In genomic region chr15:57667171-57667924, GRCh38 we compare ENCODE assay signal across 9 cellular contexts. TPM values are rescaled to one million over a fixed set of nuclear protein-coding genes. Genes with fewer than 3 reads are reported as not detected.
A peak's percentile ranks its signal among the peaks of the same experiment; 100 is the strongest.
DNase-seq lines count a peak whose midpoint lies in the region; ATAC-seq lines count a peak whose summit lies in the region.
"Had no signal": no experiment of that assay in that cellular context is flagged by ENCODE, and none has a peak within 500 bp of the region (broad histone marks: within the 10 kb centered on the region; RNA-seq: fewer than 3 reads in every experiment).

No MANE protein-coding gene starts in this region.

- intact Hi-C loops in left cardiac atrium (cut with DNase I), result no loop called here
- intact Hi-C loops in activated T-helper 1 cell treated with anti-CD3 and anti-CD28 coated beads, Interleukin-12 subunit alpha, Interleukin-12 subunit beta, Interleukin-2, Interleukin-4 antibody, amounts not matched to agents 30 ng/mL and 10 ng/mL and 1 ng/mL, durations not matched to agents 14 hours and 24 hours and 36 hours (cut with micrococcal nuclease), result no loop called here

- peaks cover 15% of the 10 kb centered on the region for H3K4me1 ChIP-seq in skeletal muscle satellite cell (ENCODE audit: control insufficient read depth, insufficient read depth, low read length)

- H3K36me3 ChIP-seq in H7 (replicated peaks; ENCODE audit: control insufficient read depth, insufficient read depth, low read length) (no peaks in the 10 kb centered on the region), skeletal muscle satellite cell (ENCODE audit: insufficient read depth, low read length) (no peaks in the 10 kb centered on the region)

- H3K27ac Mint-ChIP-seq in activated T-helper 1 cell treated with anti-CD3 and anti-CD28 coated beads, Interleukin-12 subunit alpha, Interleukin-12 subunit beta, Interleukin-2, Interleukin-4 antibody, amounts not matched to agents 30 ng/mL and 10 ng/mL and 1 ng/mL, durations not matched to agents 14 hours and 24 hours and 36 hours, result no peak overlapping the region

- H3K4me3 ChIP-seq in H7 (ENCODE audit: insufficient read depth, low read depth, low read length) (no peak overlapping the region), skeletal muscle satellite cell (ENCODE audit: low read length) (peak overlapping the region; percentile 46)

- peak overlapping the region; percentile 71 for H3K4me2 ChIP-seq in skeletal muscle satellite cell (ENCODE audit: low read length)
- H3K4me2 ChIP-seq: KMS-11 had no signal

- H3K9me3 ChIP-seq in skeletal muscle satellite cell (replicated peaks; ENCODE audit: low read length), result no peaks in the 10 kb centered on the region

- H3K9ac ChIP-seq in skeletal muscle satellite cell (ENCODE audit: low read depth, low read length), result no peak overlapping the region
- H3K9ac ChIP-seq: KMS-11 had no signal

- H3K27me3 ChIP-seq in H7 (ENCODE audit: control insufficient read depth, insufficient read depth, low read length), result no peaks in the 10 kb centered on the region
- no peaks in the 10 kb centered on the region for H3K27me3 ChIP-seq in skeletal muscle satellite cell (ENCODE audit: control insufficient read depth, insufficient read depth, low read length)

- H3K4me3 Mint-ChIP-seq in activated T-helper 1 cell treated with anti-CD3 and anti-CD28 coated beads, Interleukin-12 subunit alpha, Interleukin-12 subunit beta, Interleukin-2, Interleukin-4 antibody, amounts not matched to agents 30 ng/mL and 10 ng/mL and 1 ng/mL, durations not matched to agents 14 hours and 24 hours and 36 hours, result no peak overlapping the region

- no peaks in the 10 kb centered on the region for H3K9me3 Mint-ChIP-seq in activated T-helper 1 cell treated with anti-CD3 and anti-CD28 coated beads, Interleukin-12 subunit alpha, Interleukin-12 subunit beta, Interleukin-2, Interleukin-4 antibody, amounts not matched to agents 30 ng/mL and 10 ng/mL and 1 ng/mL, durations not matched to agents 14 hours and 24 hours and 36 hours

- DNase-seq in H7 (peak; percentile 4), T1000 (lab: John Stamatoyannopoulos, UW) (peak; percentile 19), left cardiac atrium (no peak)
- DNase-seq in activated T-helper 1 cell treated with anti-CD3 and anti-CD28 coated beads, Interleukin-12 subunit alpha, Interleukin-12 subunit beta, Interleukin-2, Interleukin-4 antibody, amounts not matched to agents 30 ng/mL and 10 ng/mL and 1 ng/mL, durations not matched to agents 14 hours and 24 hours and 36 hours (ENCODE audit: low spot score), result no peak

- H3K4me1 Mint-ChIP-seq in activated T-helper 1 cell treated with anti-CD3 and anti-CD28 coated beads, Interleukin-12 subunit alpha, Interleukin-12 subunit beta, Interleukin-2, Interleukin-4 antibody, amounts not matched to agents 30 ng/mL and 10 ng/mL and 1 ng/mL, durations not matched to agents 14 hours and 24 hours and 36 hours (ENCODE audit: low read depth), result no peaks in the 10 kb centered on the region

- no peaks in the 10 kb centered on the region for H3K36me3 Mint-ChIP-seq in activated T-helper 1 cell treated with anti-CD3 and anti-CD28 coated beads, Interleukin-12 subunit alpha, Interleukin-12 subunit beta, Interleukin-2, Interleukin-4 antibody, amounts not matched to agents 30 ng/mL and 10 ng/mL and 1 ng/mL, durations not matched to agents 14 hours and 24 hours and 36 hours (ENCODE audit: low read depth)

- peaks cover 34% of the 10 kb centered on the region for H3K27me3 Mint-ChIP-seq in activated T-helper 1 cell treated with anti-CD3 and anti-CD28 coated beads, Interleukin-12 subunit alpha, Interleukin-12 subunit beta, Interleukin-2, Interleukin-4 antibody, amounts not matched to agents 30 ng/mL and 10 ng/mL and 1 ng/mL, durations not matched to agents 14 hours and 24 hours and 36 hours (ENCODE audit: insufficient read depth)

- ATAC-seq in left cardiac atrium (peak; percentile 80), HG03469 (IDR thresholded peaks at IDR 0.05; ENCODE audit: unreplicated experiment) (no peak), esophagus mucosa (no peak), GM21423 (IDR thresholded peaks at IDR 0.05; ENCODE audit: unreplicated experiment) (no peak)

RNA-seq across cellular contexts. Expression of gene POLR2M, which starts 39.2 kb away (rescaled TPM):
- 110 and 127 TPM in 2 replicates for total RNA-seq in H7 (2014; rRNA removed; shearing (Covaris generic))
- total RNA-seq in left cardiac atrium (10 to 100 TPM; 45.6 to 51.2 TPM), esophagus mucosa (35.3 TPM)
- 125 and 206 TPM in 2 replicates for total RNA-seq in skeletal muscle satellite cell (2012; rRNA removed)
- 60.3 and 62.4 TPM in 2 replicates for total RNA-seq in activated T-helper 1 cell treated with anti-CD3 and anti-CD28 coated beads, Interleukin-12 subunit alpha, Interleukin-12 subunit beta, Interleukin-2, Interleukin-4 antibody, amounts not matched to agents 30 ng/mL and 10 ng/mL and 1 ng/mL, durations not matched to agents 14 hours and 24 hours and 36 hours

Comparison
In these comparisons a context has a peak if more than half of its experiments do, and no peak if none do; other contexts are left out.
1. DNase-seq: peak in H7 (single experiment) and T1000 (single experiment); none in left cardiac atrium (single experiment) and activated T-helper 1 cell treated with anti-CD3 and anti-CD28 coated beads, Interleukin-12 subunit alpha, Interleukin-12 subunit beta, Interleukin-2, Interleukin-4 antibody, amounts not matched to agents 30 ng/mL and 10 ng/mL and 1 ng/mL, durations not matched to agents 14 hours and 24 hours and 36 hours (single experiment).
2. ATAC-seq: peak in left cardiac atrium (2 of 2); none in HG03469 (single experiment), esophagus mucosa (single experiment) and GM21423 (single experiment).